Comparison of ENCODE assay signal across 7 cellular contexts in the genomic region with DNA sequence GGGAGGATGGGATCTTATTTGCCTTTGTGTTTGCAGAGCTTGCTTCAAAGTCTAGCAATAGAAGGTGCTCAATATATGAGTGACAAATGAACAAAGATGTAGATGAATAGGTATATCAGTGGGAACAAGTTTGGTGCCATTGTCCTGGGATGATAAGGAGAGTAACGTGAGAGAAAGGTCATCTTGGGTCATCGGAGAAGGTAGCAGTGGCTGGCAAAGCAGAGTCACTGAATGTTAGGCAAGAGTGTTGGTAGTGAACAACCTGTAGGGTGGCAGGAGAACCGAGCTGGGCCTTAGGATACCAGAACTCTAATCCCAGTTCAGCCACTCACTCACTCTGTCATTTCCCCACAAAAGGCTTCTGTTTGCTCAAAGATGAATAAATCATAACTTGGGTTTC.
"Had no signal": no experiment of that assay in that cellular context is flagged by ENCODE, and none has a peak within 500 bp of the region (broad histone marks: within the 10 kb centered on the region; RNA-seq: fewer than 3 reads in every experiment).

No MANE protein-coding gene starts in this region.

- H3K4me1 Mint-ChIP-seq: IgD-negative memory B cell had no signal

- DNase-seq: IMR-90, KBM-7, KG1 had no signal

- ATAC-seq: HepG2 had no signal

- FAIRE-seq: HepG2, HTR-8/SVneo had no signal

- H3K9me3 Mint-ChIP-seq: IgD-negative memory B cell had no signal

- H3K27ac Mint-ChIP-seq: IgD-negative memory B cell had no signal

- H3K4me3 Mint-ChIP-seq: IgD-negative memory B cell had no signal

- H3K27ac ChIP-seq: HL-60 had no signal

- H3K27me3 Mint-ChIP-seq: IgD-negative memory B cell had no signal
